ENCODE assay signal across 11 cellular contexts in genomic region chr11:109426442-109426841, GRCh38. TPM values are rescaled to one million over a fixed set of nuclear protein-coding genes. Genes with fewer than 3 reads are reported as not detected.
DNase-seq lines count a peak whose midpoint lies in the region; ATAC-seq, FAIRE-seq and TF ChIP-seq lines count a peak whose summit lies in the region.
"Had no signal": no experiment of that assay in that cellular context is flagged by ENCODE, and none has a peak within 500 bp of the region (broad histone marks: within the 10 kb centered on the region; RNA-seq: fewer than 3 reads in every experiment).

No MANE protein-coding gene starts in this region.

- DNase-seq in COLO829 (ENCODE audit: low spot score) = peak; percentile 8
- DNase-seq in NCI-H526 (lab: John Stamatoyannopoulos, UW) = peak; percentile 62
- DNase-seq in epithelial cell of proximal tubule (ENCODE audit: low read depth) = no peak
- DNase-seq in activated CD8-positive, alpha-beta memory T cell treated with anti-CD3 and anti-CD28 coated beads, Interleukin-2, amount 50 U/mL, for 4 hours = no peak
- no peak for DNase-seq in urothelium cell line (ENCODE audit: low spot score)
- DNase-seq in occipital lobe (lab: John Stamatoyannopoulos, UW) = no peak
- DNase-seq in GM03348 (ENCODE audit: low spot score) = no peak
- DNase-seq: foreskin melanocyte, NCI-H774, stomach had no signal

- no peak overlapping the region for H3K4me3 ChIP-seq in epithelial cell of proximal tubule (ENCODE audit: low read depth, low read length)
- H3K4me3 ChIP-seq: stomach had no signal

- peak; percentile 41 for TF ChIP-seq CTCF in epithelial cell of proximal tubule (conservative IDR thresholded peaks at IDR 0.05; ENCODE audit: low read depth, low read length)

- peak; percentile 54 for ATAC-seq in GM18861 (IDR thresholded peaks at IDR 0.05; ENCODE audit: unreplicated experiment)

- FAIRE-seq in urothelium cell line (lab: Jason Lieb, UNC) = no peak

RNA-seq across cellular contexts. Expression of gene C11orf87, which starts 4.5 kb away (rescaled TPM):
- total RNA-seq in epithelial cell of proximal tubule = not detected in 2 replicates
- total RNA-seq in occipital lobe = 29.8 TPM

Comparison
In these comparisons a context has a peak if more than half of its experiments do, and no peak if none do; other contexts are left out.
1. DNase-seq: peak in COLO829 (single experiment) and NCI-H526 (2 of 2); none in epithelial cell of proximal tubule (single experiment), activated CD8-positive, alpha-beta memory T cell treated with anti-CD3 and anti-CD28 coated beads, Interleukin-2, amount 50 U/mL, for 4 hours (single experiment), urothelium cell line (single experiment), occipital lobe (single experiment) and GM03348 (single experiment).
2. RNA of gene C11orf87, which starts 4.5 kb away (total RNA-seq): 29.8 TPM in occipital lobe (single experiment); not detected in epithelial cell of proximal tubule; every median in the first group is over 10 times any median in the second.